Comparison of ENCODE assay signal across 8 cellular contexts in the genomic region with DNA sequence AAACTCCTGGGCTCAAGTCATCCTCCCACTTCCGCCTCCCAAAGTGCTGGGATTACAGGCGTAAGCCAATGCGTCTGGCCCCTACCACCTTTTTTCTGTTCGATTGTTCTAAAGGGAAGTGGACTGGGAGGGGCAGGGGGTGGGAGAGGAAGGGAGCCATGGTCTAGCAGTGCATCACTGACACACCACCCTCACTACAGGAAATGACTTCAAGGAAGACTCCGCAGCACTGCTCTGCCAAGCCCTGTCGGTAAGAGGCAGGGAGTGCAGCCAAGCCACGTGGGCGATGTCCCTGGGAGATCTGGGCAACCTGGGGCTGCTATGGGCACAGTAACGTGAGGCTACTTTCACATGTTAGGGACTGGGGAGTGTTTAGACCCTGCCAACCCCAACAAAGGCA. TPM values are rescaled to one million over a fixed set of nuclear protein-coding genes. Genes with fewer than 3 reads are reported as not detected.
DNase-seq lines count a peak whose midpoint lies in the region; ATAC-seq and TF ChIP-seq lines count a peak whose summit lies in the region.

No MANE protein-coding gene starts in this region.

- TF ChIP-seq CTCF in GM13976 (IDR thresholded peaks at IDR 0.05; ENCODE audit: borderline replicate concordance, control extremely low read depth, extremely low read depth, insufficient read depth, missing control alignments), result no peak

- no peak for ATAC-seq in GM21447 (IDR thresholded peaks at IDR 0.05; ENCODE audit: unreplicated experiment)

- peak; percentile 59 for DNase-seq in ELR (ENCODE audit: low read depth)
- peak; percentile 29 for DNase-seq in SK-N-DZ (ENCODE audit: low spot score)
- DNase-seq in activated naive CD4-positive, alpha-beta T cell treated with anti-CD3 and anti-CD28 coated beads, Interleukin-2, amount 50 U/mL, for 16 hours, result peak; percentile 68
- DNase-seq in islet precursor cell, result peak; percentile 69
- peak; percentile 21 for DNase-seq in stimulated activated CD8-positive, alpha-beta memory T cell treated with anti-CD3 and anti-CD28 coated beads, Interleukin-15, amount 100 ng/mL, for 1 hour (ENCODE audit: low read depth)
- no peak for DNase-seq in NCI-H1694 (lab: John Stamatoyannopoulos, UW)
- DNase-seq in GM13976 (ENCODE audit: low spot score), result no peak

- in situ Hi-C loops in GM13976 (cut with MboI; ENCODE audit: low sequenced_read_pairs, unreplicated experiment), result no loop called here

RNA-seq across cellular contexts. Expression of a gene that starts 18.0 kb away (rescaled TPM):
- polyA plus RNA-seq in SK-N-DZ (2014; cell fraction: cytosol; rRNA removed), result not detected in 2 replicates
- not detected in 2 replicates for polyA plus RNA-seq in SK-N-DZ (2014; cell fraction: nucleus; rRNA removed)

RNA-seq across cellular contexts. Expression of a gene that starts 31.5 kb away (rescaled TPM):
- 8.8 and 9.6 TPM in 2 replicates for polyA plus RNA-seq in SK-N-DZ (2014; cell fraction: cytosol; rRNA removed)
- 12.2 and 18.5 TPM in 2 replicates for polyA plus RNA-seq in SK-N-DZ (2014; cell fraction: nucleus; rRNA removed)

Comparison
In these comparisons a context has a peak if more than half of its experiments do, and no peak if none do; other contexts are left out.
1. DNase-seq: peak in ELR (single experiment), SK-N-DZ (single experiment), activated naive CD4-positive, alpha-beta T cell treated with anti-CD3 and anti-CD28 coated beads, Interleukin-2, amount 50 U/mL, for 16 hours (single experiment), islet precursor cell (single experiment) and stimulated activated CD8-positive, alpha-beta memory T cell treated with anti-CD3 and anti-CD28 coated beads, Interleukin-15, amount 100 ng/mL, for 1 hour (single experiment); none in NCI-H1694 (single experiment) and GM13976 (single experiment).